In genomic region chr15:36501063-36501678, GRCh38 we compare ENCODE assay signal across 8 cellular contexts.
DNase-seq lines count a peak whose midpoint lies in the region; ATAC-seq, FAIRE-seq and TF ChIP-seq lines count a peak whose summit lies in the region.

No MANE protein-coding gene starts in this region.

- no peak for TF ChIP-seq EP300 in A549 (IDR thresholded peaks at IDR 0.05)

- no peak for TF ChIP-seq POLR2A in A549 (IDR thresholded peaks at IDR 0.05; ENCODE audit: low read length)

- H3K36me3 ChIP-seq in neuron (ENCODE audit: insufficient read depth, low read length) = no peaks in the 10 kb centered on the region

- WGBS in A549 (ENCODE audit: missing lambda C conversion rate) = 5% methylated on average over 5 of the region's 5 CpGs

- peak; percentile 13 to 78 for DNase-seq in A549 (ENCODE audit: low read depth in 1 of 2, low spot score in 1 of 2)
- peak; percentile 86 for DNase-seq in NCI-H146 treated with DMSO at 0.1 percent for 48 hours (lab: John Stamatoyannopoulos, UW; ENCODE audit: unreplicated experiment)
- peak; percentile 2 to 66 for DNase-seq in SW 1271 (lab: John Stamatoyannopoulos, UW)
- peak; percentile 88 for DNase-seq in fibroblast of pulmonary artery (ENCODE audit: low read depth)
- no peak for DNase-seq in stimulated activated CD4-positive, alpha-beta T cell treated with anti-CD3 and anti-CD28 coated beads, Interleukin-15, amount 100 ng/mL, for 24 hours

- H3K4me3 ChIP-seq in A549 (no peak overlapping the region), fibroblast of pulmonary artery (replicated peaks; ENCODE audit: low read depth, low read length) (no peak overlapping the region), neuron (ENCODE audit: low read length) (no peak overlapping the region)

- peak overlapping the region; percentile 65 for H3K4me2 ChIP-seq in A549

- ATAC-seq in A549 (peak; percentile 97 to 98), HG02798 (IDR thresholded peaks at IDR 0.05; ENCODE audit: poor library complexity, unreplicated experiment) (peak; percentile 84)

- H3K4me1 ChIP-seq in A549 (peaks cover 30% of the 10 kb centered on the region), neuron (ENCODE audit: insufficient read depth, low read length) (peaks cover 28% of the 10 kb centered on the region)

- no peaks in the 10 kb centered on the region for H3K27me3 ChIP-seq in neuron (ENCODE audit: insufficient read depth, low read length)

- TF ChIP-seq CTCF in A549 (IDR thresholded peaks at IDR 0.05) (peak; percentile 72), GM12873 (IDR thresholded peaks at IDR 0.05; ENCODE audit: insufficient read depth, low read depth, low read length, missing control alignments) (peak; percentile 80), fibroblast of pulmonary artery (IDR thresholded peaks at IDR 0.05; ENCODE audit: low read length, missing control alignments) (peak; percentile 91)

- peak overlapping the region; percentile 45 to 62; a peak in 5 of 6 replicates for H3K27ac ChIP-seq in A549

- CTCF ChIA-PET in A549 (lab: Yijun Ruan, JAX) = interaction anchor here (0.6 to 2.1 kb wide), 12 partner anchors 9 to 1382 kb away, joined by 3 to 11 read pairs (median 3); no protein-coding TSS in a partner anchor

- peak overlapping the region; percentile 80 for H2AFZ ChIP-seq in neuron (ENCODE audit: low read depth, low read length)

- POLR2A ChIA-PET in A549 (lab: Yijun Ruan, JAX) = no interaction called here

- no peak for FAIRE-seq in A549 (lab: Jason Lieb, UNC)

- peak; percentile 80 to 89 for TF ChIP-seq RAD21 in A549 (conservative IDR thresholded peaks at IDR 0.05 in 1 of 2, IDR thresholded peaks at IDR 0.05 in 1 of 2)

- no peaks in the 10 kb centered on the region for H3K9me3 ChIP-seq in A549
- H3K9me3 ChIP-seq in neuron (ENCODE audit: low read length) = no peaks in the 10 kb centered on the region

TF ChIP-seq in A549, 52 proteins besides CTCF, POLR2A, EP300 and RAD21:
- TF ChIP-seq MYC (IDR thresholded peaks at IDR 0.05; ENCODE audit: borderline replicate concordance, low read length) (no peak), SMC3 (IDR thresholded peaks at IDR 0.05) (peak; percentile 66)
